1 cellular context compared by ENCODE assay signal in genomic region chr16:30185683-30186421, GRCh38.
A peak's percentile ranks its signal among the peaks of the same experiment; 100 is the strongest.
TF ChIP-seq lines count a peak whose summit lies in the region.

No MANE protein-coding gene starts in this region.

TF ChIP-seq in K562, 482 proteins besides CTCF, POLR2A, EP300 and RAD21 (continued from another document and continues in another):
- TF ChIP-seq REST (CRISPR knock-in tag; IDR thresholded peaks at IDR 0.05; ENCODE audit: low read depth) (no peak), ZNF134 (CRISPR knock-in tag; conservative IDR thresholded peaks at IDR 0.05) (no peak), JUNB (CRISPR knock-in tag; conservative IDR thresholded peaks at IDR 0.05) (no peak), RBM15 (IDR thresholded peaks at IDR 0.05; ENCODE audit: insufficient read depth, low read length) (no peak), ZNF699 (CRISPR knock-in tag; IDR thresholded peaks at IDR 0.05; ENCODE audit: insufficient replicate concordance) (no peak), ZNF589 (CRISPR knock-in tag; IDR thresholded peaks at IDR 0.05; ENCODE audit: low read depth) (no peak), ZNF511 (CRISPR knock-in tag; IDR thresholded peaks at IDR 0.05) (no peak), RCOR1 (IDR thresholded peaks at IDR 0.05; ENCODE audit: borderline replicate concordance in 1 of 2, low read depth in 2 of 2, low read length in 2 of 2) (no peak), SPI1 (IDR thresholded peaks at IDR 0.05; ENCODE audit: borderline replicate concordance, low read depth, low read length) (peak; percentile 93), PTTG1 (tag; IDR thresholded peaks at IDR 0.05; ENCODE audit: low read depth) (no peak), MYC (IDR thresholded peaks at IDR 0.05; ENCODE audit: low read depth, low read length) (peak; percentile 46; the same call in 1 of the 2 replicates), MYC (CRISPR knock-in tag; IDR thresholded peaks at IDR 0.05; ENCODE audit: borderline replicate concordance, low read depth) (no peak), DMBX1 (CRISPR knock-in tag; IDR thresholded peaks at IDR 0.05; ENCODE audit: borderline replicate concordance) (0 out of 2 replicates have a peak, but pooled peaks have one; percentile 33), SRSF9 (IDR thresholded peaks at IDR 0.05; ENCODE audit: borderline replicate concordance, low read depth, low read length) (no peak), ZNF263 (CRISPR knock-in tag; IDR thresholded peaks at IDR 0.05; ENCODE audit: borderline replicate concordance) (no peak), SMC3 (conservative IDR thresholded peaks at IDR 0.05; ENCODE audit: insufficient read depth, low read depth, low read length) (0 out of 2 replicates have a peak, but pooled peaks have one; percentile 3), TFAP4 (CRISPR knock-in tag; IDR thresholded peaks at IDR 0.05; ENCODE audit: borderline replicate concordance) (peak; percentile 33; the same call in 1 of the 2 replicates), CREB3 (tag; conservative IDR thresholded peaks at IDR 0.05; ENCODE audit: low read depth) (no peak), SAP30 (IDR thresholded peaks at IDR 0.05; ENCODE audit: borderline replicate concordance, insufficient read depth, low read depth, low read length, poor library complexity, severe bottlenecking) (no peak), CAMTA2 (CRISPR knock-in tag; conservative IDR thresholded peaks at IDR 0.05) (no peak), ZSCAN32 (CRISPR knock-in tag; IDR thresholded peaks at IDR 0.05) (peak; percentile 55; the same call in 1 of the 2 replicates), RBM25 (IDR thresholded peaks at IDR 0.05; ENCODE audit: low read depth, low read length, severe bottlenecking) (no peak), SETDB1 (IDR thresholded peaks at IDR 0.05; ENCODE audit: low read length) (no peak), GTF2F1 (IDR thresholded peaks at IDR 0.05; ENCODE audit: low read depth, low read length) (no peak), SRSF1 (IDR thresholded peaks at IDR 0.05; ENCODE audit: low read depth, low read length) (no peak), TRIM24 (IDR thresholded peaks at IDR 0.05) (no peak), IRF2 (CRISPR knock-in tag; IDR thresholded peaks at IDR 0.05) (no peak), ZBTB43 (CRISPR knock-in tag; IDR thresholded peaks at IDR 0.05) (no peak), SMARCC2 (IDR thresholded peaks at IDR 0.05; ENCODE audit: low read depth) (no peak), MECOM (CRISPR knock-in tag; IDR thresholded peaks at IDR 0.05) (no peak), FOXJ3 (CRISPR knock-in tag; IDR thresholded peaks at IDR 0.05) (no peak), TEAD4 (IDR thresholded peaks at IDR 0.05; ENCODE audit: low read length) (no peak), TEAD4 (CRISPR knock-in tag; IDR thresholded peaks at IDR 0.05; ENCODE audit: borderline replicate concordance) (no peak), ZBTB9 (CRISPR knock-in tag; IDR thresholded peaks at IDR 0.05) (peak; percentile 67; the same call in 1 of the 2 replicates)
- TF ChIP-seq, protein P1, sequence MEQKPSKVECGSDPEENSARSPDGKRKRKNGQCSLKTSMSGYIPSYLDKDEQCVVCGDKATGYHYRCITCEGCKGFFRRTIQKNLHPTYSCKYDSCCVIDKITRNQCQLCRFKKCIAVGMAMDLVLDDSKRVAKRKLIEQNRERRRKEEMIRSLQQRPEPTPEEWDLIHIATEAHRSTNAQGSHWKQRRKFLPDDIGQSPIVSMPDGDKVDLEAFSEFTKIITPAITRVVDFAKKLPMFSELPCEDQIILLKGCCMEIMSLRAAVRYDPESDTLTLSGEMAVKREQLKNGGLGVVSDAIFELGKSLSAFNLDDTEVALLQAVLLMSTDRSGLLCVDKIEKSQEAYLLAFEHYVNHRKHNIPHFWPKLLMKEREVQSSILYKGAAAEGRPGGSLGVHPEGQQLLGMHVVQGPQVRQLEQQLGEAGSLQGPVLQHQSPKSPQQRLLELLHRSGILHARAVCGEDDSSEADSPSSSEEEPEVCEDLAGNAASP (IDR thresholded peaks at IDR 0.05), result no peak
- TF ChIP-seq, protein P2, sequence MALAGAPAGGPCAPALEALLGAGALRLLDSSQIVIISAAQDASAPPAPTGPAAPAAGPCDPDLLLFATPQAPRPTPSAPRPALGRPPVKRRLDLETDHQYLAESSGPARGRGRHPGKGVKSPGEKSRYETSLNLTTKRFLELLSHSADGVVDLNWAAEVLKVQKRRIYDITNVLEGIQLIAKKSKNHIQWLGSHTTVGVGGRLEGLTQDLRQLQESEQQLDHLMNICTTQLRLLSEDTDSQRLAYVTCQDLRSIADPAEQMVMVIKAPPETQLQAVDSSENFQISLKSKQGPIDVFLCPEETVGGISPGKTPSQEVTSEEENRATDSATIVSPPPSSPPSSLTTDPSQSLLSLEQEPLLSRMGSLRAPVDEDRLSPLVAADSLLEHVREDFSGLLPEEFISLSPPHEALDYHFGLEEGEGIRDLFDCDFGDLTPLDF (CRISPR knock-in tag; IDR thresholded peaks at IDR 0.05), result no peak
- TF ChIP-seq, protein P3, sequence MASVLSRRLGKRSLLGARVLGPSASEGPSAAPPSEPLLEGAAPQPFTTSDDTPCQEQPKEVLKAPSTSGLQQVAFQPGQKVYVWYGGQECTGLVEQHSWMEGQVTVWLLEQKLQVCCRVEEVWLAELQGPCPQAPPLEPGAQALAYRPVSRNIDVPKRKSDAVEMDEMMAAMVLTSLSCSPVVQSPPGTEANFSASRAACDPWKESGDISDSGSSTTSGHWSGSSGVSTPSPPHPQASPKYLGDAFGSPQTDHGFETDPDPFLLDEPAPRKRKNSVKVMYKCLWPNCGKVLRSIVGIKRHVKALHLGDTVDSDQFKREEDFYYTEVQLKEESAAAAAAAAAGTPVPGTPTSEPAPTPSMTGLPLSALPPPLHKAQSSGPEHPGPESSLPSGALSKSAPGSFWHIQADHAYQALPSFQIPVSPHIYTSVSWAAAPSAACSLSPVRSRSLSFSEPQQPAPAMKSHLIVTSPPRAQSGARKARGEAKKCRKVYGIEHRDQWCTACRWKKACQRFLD (CRISPR knock-in tag; IDR thresholded peaks at IDR 0.05), result 0 out of 2 replicates have a peak, but pooled peaks have one; percentile 55
- TF ChIP-seq, protein P4, sequence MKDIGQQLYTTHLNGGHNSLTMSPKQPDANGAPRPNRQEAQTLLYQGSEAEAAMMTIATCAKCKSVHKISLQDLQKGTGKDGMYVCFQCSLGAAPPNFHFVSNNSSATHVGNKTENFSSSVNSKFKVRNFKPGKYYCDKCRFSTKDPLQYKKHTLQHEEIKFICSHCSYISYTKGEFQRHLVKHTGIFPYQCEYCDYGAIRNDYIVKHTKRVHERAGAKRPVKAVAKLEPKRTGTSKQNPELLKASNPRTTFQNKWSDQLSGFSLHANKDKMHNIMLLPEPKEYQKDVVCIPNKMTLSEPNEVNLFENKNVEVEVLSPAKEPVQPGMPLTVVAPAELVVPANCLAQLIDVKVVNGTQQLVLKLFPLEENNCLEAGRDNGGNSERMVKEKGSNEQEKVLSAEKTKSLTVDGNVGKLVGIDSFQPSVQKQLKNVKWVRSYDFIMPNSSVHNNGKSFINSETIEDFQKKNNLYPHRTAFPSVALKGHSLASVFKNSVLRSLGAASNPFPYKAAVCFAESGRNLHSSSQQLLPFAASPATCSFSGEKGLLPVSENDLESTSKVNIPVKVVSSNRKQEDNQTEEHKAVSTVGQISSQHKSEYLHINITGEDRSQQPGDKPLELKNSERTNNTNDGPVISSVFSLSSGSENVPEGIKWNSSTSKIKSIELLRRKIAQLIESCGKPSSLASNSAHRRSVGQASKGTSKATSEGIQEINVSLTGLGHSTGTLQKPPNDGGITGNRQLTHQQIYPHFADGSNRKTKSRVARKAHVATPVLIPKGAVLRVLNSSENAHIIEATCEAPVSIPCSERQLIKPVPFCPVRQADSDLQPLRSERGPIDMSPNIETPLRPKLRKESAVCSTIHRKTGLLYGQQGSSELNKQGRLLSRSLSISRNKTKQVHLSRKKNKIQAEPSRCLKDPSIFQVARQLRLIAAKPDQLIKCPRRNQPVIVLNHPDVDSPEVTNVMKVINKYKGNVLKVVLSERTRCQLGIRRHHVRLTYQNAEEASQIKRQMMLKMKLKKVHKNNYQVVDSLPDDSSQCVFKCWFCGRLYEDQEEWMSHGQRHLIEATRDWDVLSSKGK (CRISPR knock-in tag; IDR thresholded peaks at IDR 0.05), result no peak
- TF ChIP-seq, protein P5, sequence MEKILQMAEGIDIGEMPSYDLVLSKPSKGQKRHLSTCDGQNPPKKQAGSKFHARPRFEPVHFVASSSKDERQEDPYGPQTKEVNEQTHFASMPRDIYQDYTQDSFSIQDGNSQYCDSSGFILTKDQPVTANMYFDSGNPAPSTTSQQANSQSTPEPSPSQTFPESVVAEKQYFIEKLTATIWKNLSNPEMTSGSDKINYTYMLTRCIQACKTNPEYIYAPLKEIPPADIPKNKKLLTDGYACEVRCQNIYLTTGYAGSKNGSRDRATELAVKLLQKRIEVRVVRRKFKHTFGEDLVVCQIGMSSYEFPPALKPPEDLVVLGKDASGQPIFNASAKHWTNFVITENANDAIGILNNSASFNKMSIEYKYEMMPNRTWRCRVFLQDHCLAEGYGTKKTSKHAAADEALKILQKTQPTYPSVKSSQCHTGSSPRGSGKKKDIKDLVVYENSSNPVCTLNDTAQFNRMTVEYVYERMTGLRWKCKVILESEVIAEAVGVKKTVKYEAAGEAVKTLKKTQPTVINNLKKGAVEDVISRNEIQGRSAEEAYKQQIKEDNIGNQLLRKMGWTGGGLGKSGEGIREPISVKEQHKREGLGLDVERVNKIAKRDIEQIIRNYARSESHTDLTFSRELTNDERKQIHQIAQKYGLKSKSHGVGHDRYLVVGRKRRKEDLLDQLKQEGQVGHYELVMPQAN (IDR thresholded peaks at IDR 0.05; ENCODE audit: borderline replicate concordance), result no peak
- TF ChIP-seq, protein P6, sequence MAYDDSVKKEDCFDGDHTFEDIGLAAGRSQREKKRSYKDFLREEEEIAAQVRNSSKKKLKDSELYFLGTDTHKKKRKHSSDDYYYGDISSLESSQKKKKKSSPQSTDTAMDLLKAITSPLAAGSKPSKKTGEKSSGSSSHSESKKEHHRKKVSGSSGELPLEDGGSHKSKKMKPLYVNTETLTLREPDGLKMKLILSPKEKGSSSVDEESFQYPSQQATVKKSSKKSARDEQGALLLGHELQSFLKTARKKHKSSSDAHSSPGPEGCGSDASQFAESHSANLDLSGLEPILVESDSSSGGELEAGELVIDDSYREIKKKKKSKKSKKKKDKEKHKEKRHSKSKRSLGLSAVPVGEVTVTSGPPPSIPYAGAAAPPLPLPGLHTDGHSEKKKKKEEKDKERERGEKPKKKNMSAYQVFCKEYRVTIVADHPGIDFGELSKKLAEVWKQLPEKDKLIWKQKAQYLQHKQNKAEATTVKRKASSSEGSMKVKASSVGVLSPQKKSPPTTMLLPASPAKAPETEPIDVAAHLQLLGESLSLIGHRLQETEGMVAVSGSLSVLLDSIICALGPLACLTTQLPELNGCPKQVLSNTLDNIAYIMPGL (CRISPR knock-in tag; IDR thresholded peaks at IDR 0.05), result no peak
